Comparison of ENCODE assay signal across 25 cellular contexts in the genomic region with DNA sequence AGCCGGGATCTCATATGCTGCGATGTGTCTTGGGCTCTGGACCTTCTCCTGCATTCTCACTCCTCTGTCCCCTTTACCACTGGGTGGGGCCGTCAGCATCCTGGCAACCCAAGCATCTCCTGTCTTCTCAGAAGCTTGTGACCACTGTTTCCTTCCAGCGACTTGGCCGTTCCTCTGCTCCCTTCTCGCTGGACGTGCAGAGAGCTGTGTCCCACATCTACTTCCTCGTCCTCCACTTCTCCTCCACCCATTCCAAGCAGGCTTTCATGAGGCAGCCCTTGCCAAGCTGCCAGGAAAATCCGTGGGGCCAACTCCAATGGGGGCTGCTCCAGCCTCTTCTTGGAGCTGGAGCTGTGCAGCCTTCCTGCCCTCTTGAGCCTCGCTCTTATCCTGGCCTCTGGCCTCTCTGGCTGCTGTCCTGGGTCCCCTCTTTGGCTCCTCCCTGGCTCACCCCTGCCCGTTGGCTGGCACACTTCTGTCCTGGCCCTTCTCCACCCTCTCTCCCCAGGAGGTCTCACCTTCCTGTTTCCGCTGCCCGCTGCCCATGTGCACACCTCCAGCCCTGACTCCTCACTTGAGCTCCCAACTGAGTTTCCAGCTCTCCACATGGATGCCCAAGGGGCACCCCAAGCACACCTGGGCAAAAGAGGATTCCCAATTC. TPM values are rescaled to one million over a fixed set of nuclear protein-coding genes. Genes with fewer than 3 reads are reported as not detected.
A peak's percentile ranks its signal among the peaks of the same experiment; 100 is the strongest.
DNase-seq lines count a peak whose midpoint lies in the region; ATAC-seq and TF ChIP-seq lines count a peak whose summit lies in the region.
"Had no signal": no experiment of that assay in that cellular context is flagged by ENCODE, and none has a peak within 500 bp of the region (broad histone marks: within the 10 kb centered on the region; RNA-seq: fewer than 3 reads in every experiment).

No MANE protein-coding gene starts in this region.

- peaks cover 5% of the 10 kb centered on the region for H3K36me3 Mint-ChIP-seq in activated CD4-positive, alpha-beta memory T cell treated with anti-CD3 and anti-CD28 coated beads, Interleukin-2, amount 10 ng/mL, durations not matched to agents 7 days and 5 days (ENCODE audit: low read depth)
- H3K36me3 Mint-ChIP-seq in activated CD4-positive, alpha-beta memory T cell treated with anti-CD3 and anti-CD28 coated beads for 36 hours: no peaks in the 10 kb centered on the region
- no peaks in the 10 kb centered on the region for H3K36me3 Mint-ChIP-seq in activated T-cell treated with anti-CD3 and anti-CD28 coated beads, Interleukin-2, amount 50 U/mL, for 4 hours (ENCODE audit: insufficient read depth)
- H3K36me3 Mint-ChIP-seq: CD14-positive monocyte, immature natural killer cell had no signal

- H3K9me3 ChIP-seq in gastroesophageal sphincter: no peaks in the 10 kb centered on the region
- H3K9me3 ChIP-seq in suprapubic skin: no peaks in the 10 kb centered on the region
- H3K9me3 ChIP-seq: uterus had no signal

- ATAC-seq in gastroesophageal sphincter: peak; percentile 24
- ATAC-seq in activated T-cell treated with anti-CD3 and anti-CD28 coated beads, Interleukin-2, amount 50 U/mL, for 4 hours: no peak

- CTCF ChIA-PET in activated CD4-positive, alpha-beta memory T cell treated with anti-CD3 and anti-CD28 coated beads, Interleukin-2, amount 10 ng/mL, durations not matched to agents 7 days and 5 days (lab: Charles Lee): interaction anchor here (0.6 to 11.1 kb wide), 7 partner anchors 8 to 273 kb away, joined by 3 to 88 read pairs (median 3); no protein-coding TSS in a partner anchor
- CTCF ChIA-PET in activated CD4-positive, alpha-beta memory T cell treated with anti-CD3 and anti-CD28 coated beads for 36 hours (lab: Charles Lee): interaction anchor here (1.0 to 1.6 kb wide), 4 partner anchors 15 to 273 kb away, joined by 3 to 6 read pairs (median 4); no protein-coding TSS in a partner anchor

- no peak overlapping the region for H3K27ac ChIP-seq in gastroesophageal sphincter
- H3K27ac ChIP-seq in suprapubic skin: peak overlapping the region; percentile 38
- H3K27ac ChIP-seq: KMS-11, uterus had no signal

- peak overlapping the region; percentile 78 for H3K27ac Mint-ChIP-seq in activated CD4-positive, alpha-beta memory T cell treated with anti-CD3 and anti-CD28 coated beads, Interleukin-2, amount 10 ng/mL, durations not matched to agents 7 days and 5 days
- H3K27ac Mint-ChIP-seq in activated CD4-positive, alpha-beta memory T cell treated with anti-CD3 and anti-CD28 coated beads for 36 hours: no peak overlapping the region
- H3K27ac Mint-ChIP-seq: CD14-positive monocyte had no signal

- TF ChIP-seq RAD21 in Ishikawa (IDR thresholded peaks at IDR 0.05; ENCODE audit: low read depth): no peak

- peak; percentile 40 for DNase-seq in activated CD4-positive, alpha-beta memory T cell treated with anti-CD3 and anti-CD28 coated beads, Interleukin-2, amount 10 ng/mL, durations not matched to agents 7 days and 5 days
- DNase-seq in activated CD4-positive, alpha-beta memory T cell treated with anti-CD3 and anti-CD28 coated beads for 36 hours: no peak
- no peak for DNase-seq in suprapubic skin (ENCODE audit: low spot score in 2 of 2)
- no peak for DNase-seq in foreskin fibroblast
- no peak for DNase-seq in activated CD4-positive, CD25-positive, alpha-beta regulatory T cell treated with anti-CD3 and anti-CD28 coated beads, Interleukin-2, amount 50 U/mL, for 72 hours
- no peak for DNase-seq in activated T-cell treated with anti-CD3 and anti-CD28 coated beads, Interleukin-2, amount 50 U/mL, for 4 hours
- DNase-seq: activated CD4-positive, alpha-beta T cell treated with anti-CD3 and anti-CD28 coated beads, Interleukin-2, amount 50 U/mL, for 48 hours; activated T-cell treated with anti-CD3 and anti-CD28 coated beads, Interleukin-2, amount 50 U/mL, for 48 hours; dermis blood vessel endothelial cell; DMS 273 treated with DMSO at 0.1 percent for 48 hours; immature natural killer cell; NCI-H526 treated with DMSO at 0.1 percent for 48 hours; occipital lobe; retina; Right ventricle myocardium superior; stimulated activated CD4-positive, alpha-beta T cell treated with anti-CD3 and anti-CD28 coated beads, Interleukin-12 subunit alpha, Interleukin-12 subunit beta, amount 100 ng/mL, for 4 hours; SW 1271; uterus had no signal

- no peak for TF ChIP-seq POLR2A in gastroesophageal sphincter (IDR thresholded peaks at IDR 0.05)
- no peak for TF ChIP-seq POLR2A in suprapubic skin (IDR thresholded peaks at IDR 0.05)

- peak overlapping the region; percentile 67 for H3K4me3 Mint-ChIP-seq in activated CD4-positive, alpha-beta memory T cell treated with anti-CD3 and anti-CD28 coated beads, Interleukin-2, amount 10 ng/mL, durations not matched to agents 7 days and 5 days
- no peak overlapping the region for H3K4me3 Mint-ChIP-seq in activated CD4-positive, alpha-beta memory T cell treated with anti-CD3 and anti-CD28 coated beads for 36 hours
- H3K4me3 Mint-ChIP-seq in activated T-cell treated with anti-CD3 and anti-CD28 coated beads, Interleukin-2, amount 50 U/mL, for 4 hours: no peak overlapping the region
- H3K4me3 Mint-ChIP-seq: CD14-positive monocyte had no signal

- POLR2A ChIA-PET in activated CD4-positive, alpha-beta memory T cell treated with anti-CD3 and anti-CD28 coated beads, Interleukin-2, amount 10 ng/mL, durations not matched to agents 7 days and 5 days (lab: Charles Lee): interaction anchor here (0.6 to 1.8 kb wide), 3 partner anchors 9 to 145 kb away, joined by 3 to 6 read pairs (median 4); partner anchors contain the start of gene FAM131C
- POLR2A ChIA-PET in activated CD4-positive, alpha-beta memory T cell treated with anti-CD3 and anti-CD28 coated beads for 36 hours (lab: Charles Lee): no interaction called here

- no peaks in the 10 kb centered on the region for H3K36me3 ChIP-seq in gastroesophageal sphincter
- no peaks in the 10 kb centered on the region for H3K36me3 ChIP-seq in suprapubic skin
- H3K36me3 ChIP-seq: uterus had no signal

- H3K4me1 ChIP-seq in gastroesophageal sphincter: peaks cover 0 to 27% (median 8%) of the 10 kb centered on the region in 3 donors
- H3K4me1 ChIP-seq in suprapubic skin: peaks cover 15% of the 10 kb centered on the region
- H3K4me1 ChIP-seq: uterus had no signal

- peaks cover 68% of the 10 kb centered on the region for H3K4me1 Mint-ChIP-seq in activated CD4-positive, alpha-beta memory T cell treated with anti-CD3 and anti-CD28 coated beads, Interleukin-2, amount 10 ng/mL, durations not matched to agents 7 days and 5 days
- H3K4me1 Mint-ChIP-seq in activated CD4-positive, alpha-beta memory T cell treated with anti-CD3 and anti-CD28 coated beads for 36 hours (ENCODE audit: low read depth): peaks cover 10% of the 10 kb centered on the region
- peaks cover 13% of the 10 kb centered on the region for H3K4me1 Mint-ChIP-seq in activated T-cell treated with anti-CD3 and anti-CD28 coated beads, Interleukin-2, amount 50 U/mL, for 4 hours (ENCODE audit: low read depth)
- H3K4me1 Mint-ChIP-seq: CD14-positive monocyte had no signal

- H3K27me3 Mint-ChIP-seq in activated CD4-positive, alpha-beta memory T cell treated with anti-CD3 and anti-CD28 coated beads, Interleukin-2, amount 10 ng/mL, durations not matched to agents 7 days and 5 days: peaks cover 12% of the 10 kb centered on the region
- H3K27me3 Mint-ChIP-seq in activated CD4-positive, alpha-beta memory T cell treated with anti-CD3 and anti-CD28 coated beads for 36 hours: no peaks in the 10 kb centered on the region
- peaks cover 10% of the 10 kb centered on the region for H3K27me3 Mint-ChIP-seq in activated T-cell treated with anti-CD3 and anti-CD28 coated beads, Interleukin-2, amount 50 U/mL, for 4 hours (ENCODE audit: low read depth)

- TF ChIP-seq EP300 in Ishikawa (IDR thresholded peaks at IDR 0.05; ENCODE audit: borderline replicate concordance) (no peak), gastroesophageal sphincter (IDR thresholded peaks at IDR 0.05) (no peak), suprapubic skin (IDR thresholded peaks at IDR 0.05) (no peak)

- H3K9me3 Mint-ChIP-seq in activated CD4-positive, alpha-beta memory T cell treated with anti-CD3 and anti-CD28 coated beads, Interleukin-2, amount 10 ng/mL, durations not matched to agents 7 days and 5 days: no peaks in the 10 kb centered on the region
- no peaks in the 10 kb centered on the region for H3K9me3 Mint-ChIP-seq in activated CD4-positive, alpha-beta memory T cell treated with anti-CD3 and anti-CD28 coated beads for 36 hours
- no peaks in the 10 kb centered on the region for H3K9me3 Mint-ChIP-seq in activated T-cell treated with anti-CD3 and anti-CD28 coated beads, Interleukin-2, amount 50 U/mL, for 4 hours
- H3K9me3 Mint-ChIP-seq: CD14-positive monocyte, immature natural killer cell had no signal

- H3K27me3 ChIP-seq in gastroesophageal sphincter (no peaks in the 10 kb centered on the region), suprapubic skin (no peaks in the 10 kb centered on the region)
- H3K27me3 ChIP-seq: uterus had no signal

- intact Hi-C loops in activated CD4-positive, alpha-beta memory T cell treated with anti-CD3 and anti-CD28 coated beads for 36 hours (cut with micrococcal nuclease): no loop called here

- TF ChIP-seq CTCF in gastroesophageal sphincter (IDR thresholded peaks at IDR 0.05): no peak
- TF ChIP-seq CTCF in suprapubic skin (IDR thresholded peaks at IDR 0.05): no peak
- no peak for TF ChIP-seq CTCF in foreskin fibroblast (IDR thresholded peaks at IDR 0.05; ENCODE audit: low read depth, low read length)

- no peak overlapping the region for H3K4me3 ChIP-seq in gastroesophageal sphincter
- no peak overlapping the region for H3K4me3 ChIP-seq in suprapubic skin
- H3K4me3 ChIP-seq in foreskin fibroblast (ENCODE audit: low read depth in 1 of 2, low read length in 2 of 2): no peak overlapping the region
- H3K4me3 ChIP-seq: uterus had no signal

- WGBS in gastroesophageal sphincter (ENCODE audit: low coverage in 1 of 2), 2 donors: 48 to 66% methylated on average over 8 to 12 of the region's 13 CpGs
- WGBS in suprapubic skin: 47% methylated on average over 13 of the region's 13 CpGs

RNA-seq across cellular contexts. Expression of gene FAM131C, which starts 8.8 kb away (rescaled TPM):
- total RNA-seq in activated CD4-positive, alpha-beta memory T cell treated with anti-CD3 and anti-CD28 coated beads, Interleukin-2, amount 10 ng/mL, durations not matched to agents 7 days and 5 days: 1 to 10 TPM; 5.1 to 5.6 TPM
- under 1 TPM in 1 of 2 experiments, not detected in 1; 0.33 TPM for total RNA-seq in activated CD4-positive, alpha-beta memory T cell treated with anti-CD3 and anti-CD28 coated beads for 36 hours
- total RNA-seq in gastroesophageal sphincter (not detected), suprapubic skin (1 to 10 TPM in 2 of 4 donors, under 1 TPM in 1, not detected in 1; 0.72 to 1.6 (median 1.2) TPM)
- total RNA-seq in activated T-cell treated with anti-CD3 and anti-CD28 coated beads, Interleukin-2, amount 50 U/mL, for 4 hours: under 1 TPM in 2 of 3 donors, not detected in 1; 0.20 to 0.24 TPM
- total RNA-seq: dermis blood vessel endothelial cell, endothelial cell of umbilical vein had no signal

RNA-seq across cellular contexts. Expression of gene CLCNKB, which starts 21.1 kb away (rescaled TPM):
- not detected for total RNA-seq in activated CD4-positive, alpha-beta memory T cell treated with anti-CD3 and anti-CD28 coated beads, Interleukin-2, amount 10 ng/mL, durations not matched to agents 7 days and 5 days
- total RNA-seq in activated CD4-positive, alpha-beta memory T cell treated with anti-CD3 and anti-CD28 coated beads for 36 hours: not detected
- total RNA-seq in gastroesophageal sphincter (1 to 10 TPM in 2 of 4 donors, under 1 TPM in 2; 0.20 to 1.9 (median 0.82) TPM), suprapubic skin (under 1 TPM in 1 of 4 donors, not detected in 3; 0.42 TPM)
- not detected for total RNA-seq in activated T-cell treated with anti-CD3 and anti-CD28 coated beads, Interleukin-2, amount 50 U/mL, for 4 hours
- total RNA-seq: endothelial cell of umbilical vein had no signal

RNA-seq across cellular contexts. Expression of gene CLCNKA, which starts 42.8 kb away (rescaled TPM):
- under 1 TPM; 0.13 to 0.20 TPM for total RNA-seq in activated CD4-positive, alpha-beta memory T cell treated with anti-CD3 and anti-CD28 coated beads, Interleukin-2, amount 10 ng/mL, durations not matched to agents 7 days and 5 days
- total RNA-seq in activated CD4-positive, alpha-beta memory T cell treated with anti-CD3 and anti-CD28 coated beads for 36 hours: not detected
- 1 to 10 TPM in 1 of 4 donors, under 1 TPM in 2, not detected in 1; 0.08 to 3.0 (median 0.20) TPM for total RNA-seq in gastroesophageal sphincter
- total RNA-seq in suprapubic skin: 1 to 10 TPM in 1 of 4 donors, under 1 TPM in 2, not detected in 1; 0.23 to 1.9 (median 0.51) TPM
- total RNA-seq in activated T-cell treated with anti-CD3 and anti-CD28 coated beads, Interleukin-2, amount 50 U/mL, for 4 hours: not detected
- total RNA-seq: A673, bronchial epithelial cell, dermis blood vessel endothelial cell, endothelial cell of umbilical vein, occipital lobe had no signal

RNA-seq across cellular contexts. Expression of gene HSPB7, which starts 46.8 kb away (rescaled TPM):
- total RNA-seq in activated CD4-positive, alpha-beta memory T cell treated with anti-CD3 and anti-CD28 coated beads, Interleukin-2, amount 10 ng/mL, durations not matched to agents 7 days and 5 days: not detected
- total RNA-seq in activated CD4-positive, alpha-beta memory T cell treated with anti-CD3 and anti-CD28 coated beads for 36 hours: not detected
- 100 to 1,000 TPM; 143 to 505 (median 229) TPM for total RNA-seq in gastroesophageal sphincter
- total RNA-seq in suprapubic skin: 1 to 10 TPM; 1.9 to 7.0 (median 3.3) TPM
- under 1 TPM; 0.16 to 0.43 (median 0.24) TPM for total RNA-seq in activated T-cell treated with anti-CD3 and anti-CD28 coated beads, Interleukin-2, amount 50 U/mL, for 4 hours
- total RNA-seq: A673, bronchial epithelial cell, dermis blood vessel endothelial cell, endothelial cell of umbilical vein, occipital lobe had no signal
